Comparison of ENCODE assay signal across 25 cellular contexts in genomic region chr7:127914693-127915092, GRCh38.
DNase-seq lines count a peak whose midpoint lies in the region; ATAC-seq, FAIRE-seq and TF ChIP-seq lines count a peak whose summit lies in the region.
"Had no signal": no experiment of that assay in that cellular context is flagged by ENCODE, and none has a peak within 500 bp of the region (broad histone marks: within the 10 kb centered on the region; RNA-seq: fewer than 3 reads in every experiment).

No MANE protein-coding gene starts in this region.

- no peak overlapping the region for H2BK15ac ChIP-seq in H1 (ENCODE audit: low read length)

- H3K4ac ChIP-seq in H1 (replicated peaks; ENCODE audit: insufficient read length, low read depth, low read length), result no peak overlapping the region

- POLR2A ChIA-PET in HepG2 (lab: Yijun Ruan, JAX), result no interaction called here
- POLR2A ChIA-PET in H1 (lab: Charles Lee; ENCODE audit: partially characterized antibody), result no interaction called here

- H3K4me1 ChIP-seq in HepG2 (ENCODE audit: insufficient read depth, low read length), result peaks cover 39% of the 10 kb centered on the region
- peaks cover 0 to 19% (median 2%) of the 10 kb centered on the region in 4 donors for H3K4me1 ChIP-seq in right lobe of liver
- H3K4me1 ChIP-seq in H1 (replicated peaks in 1 of 4; ENCODE audit: control insufficient read depth in 3 of 4, insufficient read depth in 4 of 4, low read length in 3 of 4), result no peaks in the 10 kb centered on the region; a peak in 1 of 7 replicates
- H3K4me1 ChIP-seq: BE2C, BLaER1 had no signal

- H3K23ac ChIP-seq in H1 (ENCODE audit: insufficient read length), result no peak overlapping the region

- 98% methylated on average over 6 of the region's 6 CpGs for WGBS in HepG2 (ENCODE audit: low lambda C conversion rate)
- 98% methylated on average over 4 of the region's 6 CpGs for WGBS in right lobe of liver (ENCODE audit: insufficient coverage, low coverage, low lambda C conversion rate, missing lambda C conversion rate)
- WGBS in H1 (ENCODE audit: extremely low coverage in 1 of 2, insufficient coverage in 1 of 2, insufficient read length in 1 of 2, insufficient replicate concordance in 2 of 2, low coverage in 1 of 2, low lambda C conversion rate in 2 of 2, missing lambda C conversion rate in 1 of 2), 2 experiments, result 89% methylated on average over 6 of the region's 6 CpGs; no CpG with 5 or more reads in 1 of the 2 experiments

- no peak for TF ChIP-seq CTCF in HepG2 (CRISPR knock-in tag; IDR thresholded peaks at IDR 0.05)
- TF ChIP-seq CTCF in right lobe of liver (IDR thresholded peaks at IDR 0.05), result no peak
- TF ChIP-seq CTCF in VCaP (conservative IDR thresholded peaks at IDR 0.05), result no peak
- no peak for TF ChIP-seq CTCF in H1 (IDR thresholded peaks at IDR 0.05; ENCODE audit: control extremely low read depth in 1 of 3, insufficient read depth in 1 of 3, low read depth in 1 of 3, low read length in 3 of 3)

- no peak overlapping the region for H3K18ac ChIP-seq in H1 (ENCODE audit: extremely low read depth, low read length)

- CTCF ChIA-PET in HepG2 (lab: Yijun Ruan, JAX; ENCODE audit: low intra/inter-chr PET ratio, low total read pairs), result no interaction called here
- CTCF ChIA-PET in H1 (lab: Charles Lee; ENCODE audit: partially characterized antibody), result interaction anchor here (1.2 kb wide), 1 partner anchor 9 kb away, joined by 4 read pairs; no protein-coding TSS in a partner anchor

- H2AFZ ChIP-seq in HepG2 (ENCODE audit: low read length), result no peak overlapping the region
- no peak overlapping the region for H2AFZ ChIP-seq in H1 (ENCODE audit: low read length)

- in situ Hi-C loops in HepG2 (cut with HindIII; ENCODE audit: extremely low pct_ligation_motif_present, low pct_unique_long_range_greater_than_20kb), result no loop called here

- H3K4me2 ChIP-seq in HepG2 (ENCODE audit: low read depth, low read length) (no peak overlapping the region), H1 (ENCODE audit: insufficient read depth in 1 of 2, low read depth in 2 of 2, low read length in 2 of 2) (no peak overlapping the region)
- H3K4me2 ChIP-seq: BLaER1 had no signal

- no peaks in the 10 kb centered on the region for H3K27me3 ChIP-seq in HepG2 (ENCODE audit: control insufficient read depth in 1 of 2, insufficient read depth in 2 of 2, low read length in 2 of 2)
- no peaks in the 10 kb centered on the region for H3K27me3 ChIP-seq in right lobe of liver
- H3K27me3 ChIP-seq in H1 (replicated peaks in 1 of 4; ENCODE audit: control insufficient read depth in 3 of 4, extremely low read depth in 1 of 4, insufficient read depth in 3 of 4, low read length in 3 of 4), result no peaks in the 10 kb centered on the region
- H3K27me3 ChIP-seq: BE2C, BLaER1 had no signal

- H3K79me1 ChIP-seq in H1 (ENCODE audit: low read depth, low read length), result peaks cover 2% of the 10 kb centered on the region; the same call in 1 of the 2 replicates

- no peak overlapping the region for H4K91ac ChIP-seq in H1 (replicated peaks; ENCODE audit: insufficient read length, low read length)

- no peak overlapping the region for H2BK5ac ChIP-seq in H1 (ENCODE audit: low read depth, low read length)

- H4K8ac ChIP-seq in H1 (ENCODE audit: extremely low read depth, insufficient read depth, low read length), result no peak overlapping the region

- TF ChIP-seq POLR2A in HepG2 (IDR thresholded peaks at IDR 0.05; ENCODE audit: insufficient read depth in 1 of 2, low read depth in 2 of 2, low read length in 2 of 2) (no peak), right lobe of liver (IDR thresholded peaks at IDR 0.05) (no peak), GM12892 (IDR thresholded peaks at IDR 0.05; ENCODE audit: low read depth, low read length) (no peak), H1 (IDR thresholded peaks at IDR 0.05; ENCODE audit: control extremely low read depth in 1 of 2, low read depth in 2 of 2, low read length in 2 of 2) (no peak)

- H3K79me2 ChIP-seq in HepG2 (ENCODE audit: insufficient read depth, low read length) (peaks cover 9% of the 10 kb centered on the region), H1 (ENCODE audit: control insufficient read depth in 1 of 2, insufficient read depth in 2 of 2, low read length in 2 of 2) (peaks cover 0 to 9% of the 10 kb centered on the region in 2 experiments; a peak in 1 of 4 replicates)

- H3K4me3 ChIP-seq in HepG2 (replicated peaks in 1 of 3; ENCODE audit: insufficient read depth in 1 of 3, low read depth in 2 of 3, low read length in 3 of 3) (no peak overlapping the region), right lobe of liver (no peak overlapping the region), H1 (ENCODE audit: extremely low read depth in 1 of 4, insufficient read depth in 2 of 4, low read depth in 3 of 4, low read length in 4 of 4) (no peak overlapping the region)
- H3K4me3 ChIP-seq: BLaER1, GM12878 had no signal

- TF ChIP-seq EP300 in HepG2 (IDR thresholded peaks at IDR 0.05; ENCODE audit: low read depth in 2 of 2, low read length in 2 of 2), result no peak
- TF ChIP-seq EP300 in HepG2 (CRISPR knock-in tag; IDR thresholded peaks at IDR 0.05; ENCODE audit: borderline replicate concordance), result no peak
- no peak for TF ChIP-seq EP300 in H1 (IDR thresholded peaks at IDR 0.05; ENCODE audit: borderline replicate concordance in 1 of 2, low read depth in 2 of 2, low read length in 2 of 2)

- no peak overlapping the region for H2BK12ac ChIP-seq in H1 (ENCODE audit: low read depth, low read length)

- H3K56ac ChIP-seq in H1 (replicated peaks; ENCODE audit: insufficient read length, low read depth, low read length), result no peak overlapping the region

- no peak overlapping the region for H2BK120ac ChIP-seq in H1 (replicated peaks; ENCODE audit: low read depth, low read length)

- no peak overlapping the region for H3K27ac ChIP-seq in HepG2 (ENCODE audit: extremely low read length, insufficient read depth, low read length)
- no peak overlapping the region for H3K27ac ChIP-seq in right lobe of liver
- peak overlapping the region; percentile 81 for H3K27ac ChIP-seq in VCaP
- H3K27ac ChIP-seq in H1 (ENCODE audit: low read depth, low read length), result no peak overlapping the region
- H3K27ac ChIP-seq: 22Rv1, BLaER1 had no signal

- TF ChIP-seq RAD21 in HepG2 (CRISPR knock-in tag; IDR thresholded peaks at IDR 0.05), result no peak
- TF ChIP-seq RAD21 in H1 (IDR thresholded peaks at IDR 0.05 in 1 of 2, conservative IDR thresholded peaks at IDR 0.05 in 1 of 2; ENCODE audit: low read depth in 2 of 2, low read length in 2 of 2), result no peak

- H4K20me1 ChIP-seq in HepG2 (ENCODE audit: insufficient read depth, low read length) (peaks cover 16% of the 10 kb centered on the region), H1 (replicated peaks in 1 of 2; ENCODE audit: control insufficient read depth in 1 of 2, insufficient read depth in 2 of 2, low read length in 2 of 2) (peaks cover 2% of the 10 kb centered on the region in 2 experiments)

- H3K36me3 ChIP-seq in HepG2 (replicated peaks in 1 of 2; ENCODE audit: control insufficient read depth in 1 of 2, insufficient read depth in 2 of 2, low read length in 2 of 2) (peaks cover 0 to 11% of the 10 kb centered on the region in 2 experiments; a peak in 2 of 5 replicates), right lobe of liver (no peaks in the 10 kb centered on the region), H1 (ENCODE audit: control insufficient read depth in 2 of 4, insufficient read depth in 4 of 4, low read length in 3 of 4) (no peaks in the 10 kb centered on the region)
- H3K36me3 ChIP-seq: BE2C had no signal

- FAIRE-seq in HepG2 (lab: Jason Lieb, UNC), result no peak
- FAIRE-seq in GM12892 (lab: Jason Lieb, UNC), result peak; percentile 14
- FAIRE-seq in H1 (lab: Jason Lieb, UNC), result no peak
- FAIRE-seq: GM12878, GM18507 had no signal

- no TSS peak for BruUV-seq in HepG2 (replicated peaks; lab: Mats Ljungman, UMichigan)

- H3K9me3 ChIP-seq in HepG2 (ENCODE audit: low read length) (no peaks in the 10 kb centered on the region), right lobe of liver (no peaks in the 10 kb centered on the region), H1 (ENCODE audit: insufficient read depth in 2 of 2, low read depth in 1 of 2, low read length in 1 of 2) (no peaks in the 10 kb centered on the region)
- H3K9me3 ChIP-seq: BE2C, BLaER1 had no signal

- H3K9ac ChIP-seq in HepG2 (ENCODE audit: insufficient read depth, low read depth, low read length) (no peak overlapping the region), H1 (replicated peaks in 1 of 4; ENCODE audit: extremely low read depth in 1 of 4, low read depth in 3 of 4, low read length in 3 of 4) (no peak overlapping the region)
- H3K9ac ChIP-seq: BLaER1 had no signal

- DNase-seq in HepG2 (ENCODE audit: low spot score) (no peak), right lobe of liver (no peak), GM12892 (ENCODE audit: insufficient read length) (no peak), H1 (ENCODE audit: low read depth in 1 of 2, low spot score in 2 of 2) (no peak), HCEC 1CT (no peak)
- no peak for DNase-seq in activated CD4-positive, alpha-beta T cell treated with anti-CD3 and anti-CD28 coated beads, Interleukin-2, amount 50 U/mL, for 1 hour
- DNase-seq: ACHN; BE2C; C1 segment of cervical spinal cord; CD4-positive, alpha-beta memory T cell; CD4-positive, CD25-positive, alpha-beta regulatory T cell; CD8-positive, alpha-beta memory T cell; COR-L47; DMS 273 treated with DMSO at 0.1 percent for 48 hours; DMS53; DMS79; DND-41; EL; GDM1 had no signal

- no peak for ATAC-seq in HepG2
- ATAC-seq in right lobe of liver, result no peak
- no peak for ATAC-seq in HG03432 (IDR thresholded peaks at IDR 0.05; ENCODE audit: unreplicated experiment)
- ATAC-seq: GM12878 had no signal

- no peak overlapping the region for H3K14ac ChIP-seq in H1 (ENCODE audit: insufficient read length)

- H4K5ac ChIP-seq in H1 (ENCODE audit: insufficient read length, low read depth, low read length), result no peak overlapping the region

- no peak overlapping the region for H2BK20ac ChIP-seq in H1 (ENCODE audit: low read length)

- no peak overlapping the region for H2AK5ac ChIP-seq in H1 (ENCODE audit: low read depth, low read length)

- no peaks in the 10 kb centered on the region; the same call in 1 of the 2 replicates for H3K23me2 ChIP-seq in H1 (ENCODE audit: low read depth, low read length)

- intact Hi-C loops in HepG2 (cut with micrococcal nuclease; ENCODE audit: unreplicated experiment) (loop anchor here (5.0 kb wide), 1 partner anchor 92 kb away; no protein-coding TSS in a partner anchor), right lobe of liver (cut with DNase I) (no loop called here)

TF ChIP-seq in HepG2, 621 proteins besides CTCF, POLR2A, EP300 and RAD21:
- no peak for TF ChIP-seq ZNF136 (CRISPR knock-in tag; IDR thresholded peaks at IDR 0.05; ENCODE audit: low read depth)
- TF ChIP-seq ZNF629 (CRISPR knock-in tag; conservative IDR thresholded peaks at IDR 0.05), result peak; percentile 92
- TF ChIP-seq RBM22 (optimal IDR thresholded peaks at IDR 0.05; ENCODE audit: low read length), result peak; percentile 16
- TF ChIP-seq ZMYM3 (CRISPR knock-in tag; IDR thresholded peaks at IDR 0.05), result 0 out of 2 replicates have a peak, but pooled peaks have one; percentile 43

TF ChIP-seq in H1, 55 proteins besides CTCF, POLR2A, EP300 and RAD21:
- TF ChIP-seq KDM1A (IDR thresholded peaks at IDR 0.05; ENCODE audit: borderline replicate concordance, low read length) (peak; percentile 61; the same call in 1 of the 2 replicates), KDM5A (IDR thresholded peaks at IDR 0.05; ENCODE audit: low read length) (no peak)

Comparison
In these comparisons a context has a peak if more than half of its experiments do, and no peak if none do; other contexts are left out.
1. Of the 41 proteins assayed by ChIP-seq in both HepG2 and H1: peak only in HepG2: none; only in H1: KDM1A; in both: none; in neither: 40.